In the genomic region with DNA sequence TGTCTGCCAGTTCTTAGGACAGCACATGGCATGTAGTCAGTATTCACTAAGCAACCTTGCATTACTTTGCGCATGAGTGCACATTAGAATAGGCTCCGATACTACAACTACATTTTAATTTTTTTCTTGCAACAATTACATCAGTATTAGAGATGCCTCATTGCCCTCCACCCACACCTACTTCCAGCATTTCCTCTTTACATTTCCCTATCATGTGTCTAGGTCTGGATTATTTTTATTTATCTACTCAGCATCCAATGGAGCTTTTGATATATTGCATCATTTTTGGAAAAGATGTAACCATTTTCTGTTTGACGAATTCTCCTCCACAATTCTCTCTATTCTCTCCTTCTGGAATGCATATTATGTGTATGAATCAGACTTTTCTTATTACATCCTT, we compare ENCODE assay signal across 1 cellular context.
TF ChIP-seq lines count a peak whose summit lies in the region.

No MANE protein-coding gene starts in this region.

TF ChIP-seq in H1, 55 proteins besides CTCF, POLR2A, EP300 and RAD21:
- no peak for TF ChIP-seq CBX8 (IDR thresholded peaks at IDR 0.05; ENCODE audit: borderline replicate concordance, low read depth, low read length)
- no peak for TF ChIP-seq YY1 (IDR thresholded peaks at IDR 0.05; ENCODE audit: low read depth, low read length)
- no peak for TF ChIP-seq RNF2 (IDR thresholded peaks at IDR 0.05; ENCODE audit: borderline replicate concordance, low read depth, low read length, missing control alignments, poor library complexity, severe bottlenecking)
